Comparison of ENCODE assay signal across 20 cellular contexts in the genomic region with DNA sequence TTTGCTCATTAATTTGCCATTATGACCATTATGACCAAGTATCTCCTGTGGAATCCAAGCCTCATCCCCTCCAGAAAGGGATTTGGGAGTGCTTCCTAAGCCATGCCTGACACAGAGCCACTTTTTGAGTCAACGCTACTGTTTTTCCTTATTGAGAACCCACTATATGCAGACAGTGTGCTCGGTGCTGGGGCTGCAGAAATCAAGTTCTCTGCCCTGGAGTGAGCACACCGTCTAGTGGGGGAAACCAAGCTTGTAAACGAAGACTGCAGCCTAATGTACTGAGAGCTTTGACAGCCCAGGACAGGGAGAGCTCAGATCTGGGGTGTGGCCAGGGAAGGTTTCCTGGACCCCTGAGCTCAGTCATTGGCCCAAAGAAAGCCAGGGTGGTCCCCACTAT.
"Had no signal": no experiment of that assay in that cellular context is flagged by ENCODE, and none has a peak within 500 bp of the region (broad histone marks: within the 10 kb centered on the region; RNA-seq: fewer than 3 reads in every experiment).

No MANE protein-coding gene starts in this region.

- H3K4me3 Mint-ChIP-seq: IgD-negative memory B cell had no signal

- H3K4me2 ChIP-seq: KMS-11 had no signal

- FAIRE-seq: HTR-8/SVneo, K562 had no signal

- DNase-seq: Kasumi-1, MM.1S, NCI-H1092 treated with DMSO at 0.1 percent for 48 hours, NCI-H1436, NCI-H187, NCI-H2029, NCI-H2081 treated with DMSO at 0.1 percent for 48 hours, NCI-H226, NCI-H446, NCI-H510A treated with DMSO at 0.1 percent for 48 hours, NCI-H526, NCI-H748 treated with DMSO at 0.1 percent for 48 hours, SHP77 treated with DMSO at 0.1 percent for 48 hours, SJCRH30 had no signal

- H3K27ac ChIP-seq: HL-60, KMS-11, RWPE1, SJCRH30 had no signal

- H3K9me3 Mint-ChIP-seq: IgD-negative memory B cell had no signal

- H3K27ac Mint-ChIP-seq: IgD-negative memory B cell had no signal

- H3K36me3 Mint-ChIP-seq: IgD-negative memory B cell had no signal

- H3K4me3 ChIP-seq: K562, SJCRH30 had no signal

- H3K9me3 ChIP-seq: SJCRH30 had no signal

- H3K36me3 ChIP-seq: SJCRH30 had no signal

- H3K9ac ChIP-seq: KMS-11 had no signal

- H3K4me1 ChIP-seq: SJCRH30 had no signal
